8 cellular contexts compared by ENCODE assay signal in the genomic region with DNA sequence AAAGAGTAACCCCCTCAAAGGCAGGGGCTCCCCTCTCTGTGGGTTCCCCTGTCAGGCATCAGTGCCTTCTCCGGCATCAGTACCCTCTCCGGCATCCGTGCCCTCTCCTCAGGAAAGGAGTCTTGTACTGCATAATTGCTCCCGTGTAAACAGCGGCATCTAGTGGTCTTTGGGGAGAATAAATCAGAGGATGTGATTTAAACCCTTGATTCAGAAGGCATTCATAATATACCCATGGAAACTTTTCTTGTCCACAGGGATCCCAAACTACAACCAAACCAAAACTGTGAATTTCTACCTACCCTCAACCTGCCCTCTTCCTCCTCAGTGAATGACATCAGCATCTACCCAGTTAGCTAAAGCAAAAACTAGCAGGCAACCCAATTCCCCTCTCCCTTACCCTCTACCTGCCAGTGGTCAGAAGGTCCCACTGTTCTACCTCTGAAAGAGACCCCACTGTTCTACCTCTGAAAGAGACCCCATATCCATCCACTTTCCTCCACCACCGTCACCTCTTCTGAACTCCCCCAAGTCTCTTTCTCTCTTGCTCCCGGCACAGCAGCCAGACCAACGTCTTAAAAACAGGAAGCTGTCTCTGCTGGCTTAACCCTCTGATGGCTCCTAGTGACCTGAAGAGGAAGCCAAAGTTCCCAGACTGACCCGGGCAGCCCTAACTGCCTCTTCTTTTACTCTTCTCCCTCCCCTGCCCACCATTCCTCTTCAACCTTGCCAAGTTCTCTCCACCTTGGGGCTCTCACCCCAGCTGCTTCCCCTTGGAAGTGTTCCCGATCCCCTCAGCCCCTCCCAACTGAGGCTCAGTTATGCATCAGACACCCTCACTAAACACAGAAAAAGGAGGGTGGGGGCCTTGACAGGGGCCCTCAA. TPM values are rescaled to one million over a fixed set of nuclear protein-coding genes. Genes with fewer than 3 reads are reported as not detected.
DNase-seq lines count a peak whose midpoint lies in the region; ATAC-seq and TF ChIP-seq lines count a peak whose summit lies in the region.

No MANE protein-coding gene starts in this region.

- WGBS in esophagus squamous epithelium, 2 donors: 1 to 7% methylated on average over 10 of the region's 10 CpGs

- peak overlapping the region; percentile 86 for H3K27ac Mint-ChIP-seq in HFFc6
- peak overlapping the region; percentile 52 for H3K27ac Mint-ChIP-seq in activated CD8-positive, alpha-beta T cell treated with anti-CD3 and anti-CD28 coated beads for 36 hours

- H3K4me3 Mint-ChIP-seq in HFFc6: peak overlapping the region; percentile 76
- peak overlapping the region; percentile 9 for H3K4me3 Mint-ChIP-seq in activated CD8-positive, alpha-beta T cell treated with anti-CD3 and anti-CD28 coated beads for 36 hours

- H3K4me1 Mint-ChIP-seq in HFFc6 (ENCODE audit: low read depth): peaks cover 42% of the 10 kb centered on the region
- peaks cover 29% of the 10 kb centered on the region for H3K4me1 Mint-ChIP-seq in activated CD8-positive, alpha-beta T cell treated with anti-CD3 and anti-CD28 coated beads for 36 hours (ENCODE audit: low read depth)

- intact Hi-C loops in activated CD8-positive, alpha-beta T cell treated with anti-CD3 and anti-CD28 coated beads for 36 hours (cut with micrococcal nuclease): no loop called here
- intact Hi-C loops in esophagus squamous epithelium (cut with DNase I): no loop called here
- intact Hi-C loops in vagina (cut with DNase I): no loop called here

- H3K9me3 Mint-ChIP-seq in HFFc6: no peaks in the 10 kb centered on the region
- no peaks in the 10 kb centered on the region for H3K9me3 Mint-ChIP-seq in activated CD8-positive, alpha-beta T cell treated with anti-CD3 and anti-CD28 coated beads for 36 hours

- no peaks in the 10 kb centered on the region; the same call in none of the 2 replicates for H3K27me3 Mint-ChIP-seq in HFFc6 (ENCODE audit: insufficient read depth)
- H3K27me3 Mint-ChIP-seq in activated CD8-positive, alpha-beta T cell treated with anti-CD3 and anti-CD28 coated beads for 36 hours: no peaks in the 10 kb centered on the region

- ATAC-seq in activated CD8-positive, alpha-beta T cell treated with anti-CD3 and anti-CD28 coated beads for 36 hours: peak; percentile 86
- no peak for ATAC-seq in HG03159 (IDR thresholded peaks at IDR 0.05; ENCODE audit: unreplicated experiment)

- H3K4me1 ChIP-seq in esophagus squamous epithelium: peaks cover 21 to 39% (median 35%) of the 10 kb centered on the region in 3 donors
- peaks cover 10 to 32% of the 10 kb centered on the region in 2 donors for H3K4me1 ChIP-seq in muscle layer of duodenum (ENCODE audit: control insufficient read depth in 1 of 2, insufficient read depth in 2 of 2, low read length in 2 of 2)
- peaks cover 27% of the 10 kb centered on the region for H3K4me1 ChIP-seq in vagina

- CTCF ChIA-PET in activated CD8-positive, alpha-beta T cell treated with anti-CD3 and anti-CD28 coated beads for 36 hours (lab: Charles Lee): interaction anchor here (0.7 to 6.8 kb wide), 21 partner anchors 8 to 149 kb away, joined by 3 to 60 read pairs (median 5); a partner anchor contains a TSS

- peak overlapping the region; percentile 35 to 73 (median 64) for H3K27ac ChIP-seq in esophagus squamous epithelium
- H3K27ac ChIP-seq in muscle layer of duodenum (ENCODE audit: low read length): peak overlapping the region; percentile 70
- H3K27ac ChIP-seq in vagina: peak overlapping the region; percentile 48

- H3K27me3 ChIP-seq in esophagus squamous epithelium (no peaks in the 10 kb centered on the region), muscle layer of duodenum (ENCODE audit: low read depth, low read length) (no peaks in the 10 kb centered on the region), vagina (no peaks in the 10 kb centered on the region)

- H3K36me3 ChIP-seq in esophagus squamous epithelium (peaks cover 0 to 61% (median 0%) of the 10 kb centered on the region in 3 donors), muscle layer of duodenum (ENCODE audit: control insufficient read depth in 1 of 2, insufficient read depth in 2 of 2, low read length in 2 of 2) (peaks cover 3 to 23% of the 10 kb centered on the region in 2 donors), vagina (peaks cover 0 to 17% of the 10 kb centered on the region in 2 donors)

- TF ChIP-seq POLR2A in esophagus squamous epithelium (IDR thresholded peaks at IDR 0.05) (no peak), vagina (IDR thresholded peaks at IDR 0.05) (no peak)

- H3K9me3 ChIP-seq in esophagus squamous epithelium: no peaks in the 10 kb centered on the region
- H3K9me3 ChIP-seq in muscle layer of duodenum (ENCODE audit: control insufficient read depth in 1 of 2, low read length in 2 of 2): no peaks in the 10 kb centered on the region
- no peaks in the 10 kb centered on the region for H3K9me3 ChIP-seq in vagina

- DNase-seq in COR-L47 (lab: John Stamatoyannopoulos, UW): peak; percentile 55
- DNase-seq in HFFc6: peak; percentile 59
- peak; percentile 57 to 76 for DNase-seq in NCI-H524 (lab: John Stamatoyannopoulos, UW)
- peak; percentile 49 for DNase-seq in activated CD8-positive, alpha-beta T cell treated with anti-CD3 and anti-CD28 coated beads for 36 hours
- DNase-seq in esophagus squamous epithelium (lab: John Stamatoyannopoulos, UW): no peak
- DNase-seq in vagina (ENCODE audit: extremely low spot score in 2 of 2): no peak

- H3K4me3 ChIP-seq in esophagus squamous epithelium (peak overlapping the region in 3 of 4 donors; percentile 4 to 39 (median 13)), muscle layer of duodenum (ENCODE audit: low read depth in 1 of 2, low read length in 2 of 2) (peak overlapping the region; percentile 20 to 52), vagina (peak overlapping the region; percentile 5 to 30)

- H3K36me3 Mint-ChIP-seq in HFFc6 (ENCODE audit: low read depth): peaks cover 28% of the 10 kb centered on the region
- peaks cover 25% of the 10 kb centered on the region for H3K36me3 Mint-ChIP-seq in activated CD8-positive, alpha-beta T cell treated with anti-CD3 and anti-CD28 coated beads for 36 hours (ENCODE audit: low read depth)

- POLR2A ChIA-PET in activated CD8-positive, alpha-beta T cell treated with anti-CD3 and anti-CD28 coated beads for 36 hours (lab: Charles Lee): interaction anchor here (0.6 to 1.7 kb wide), 2 partner anchors 15 kb away, joined by 3 to 5 read pairs; no protein-coding TSS in a partner anchor

- TF ChIP-seq CTCF in HFFc6 (IDR thresholded peaks at IDR 0.05) (peak; percentile 91), esophagus squamous epithelium (IDR thresholded peaks at IDR 0.05) (peak; percentile 52 to 80 (median 72)), vagina (IDR thresholded peaks at IDR 0.05) (peak; percentile 3 to 63 (median 51))
- peak; percentile 77 for TF ChIP-seq CTCF in activated CD8-positive, alpha-beta T cell treated with anti-CD3 and anti-CD28 coated beads for 36 hours (IDR thresholded peaks at IDR 0.05)

RNA-seq across cellular contexts. Expression of a gene that starts 27.2 kb away (rescaled TPM):
- 100 to 1,000 TPM; 192 to 242 (median 210) TPM for total RNA-seq in HFFc6 (2021; fragmentation: NEBNext Ultra II Directional; extraction: Animal tissue kit (Norgen Biotek cat#: 25700))
- 100 to 1,000 TPM; 112 to 151 TPM for total RNA-seq in activated CD8-positive, alpha-beta T cell treated with anti-CD3 and anti-CD28 coated beads for 36 hours
- total RNA-seq in esophagus squamous epithelium (10 to 100 TPM; 44.4 to 80.7 (median 63.4) TPM), vagina (74.2 TPM)

Comparison
In these comparisons a context has a peak if more than half of its experiments do, and no peak if none do; other contexts are left out.
1. DNase-seq: peak in COR-L47 (single experiment), HFFc6 (single experiment), NCI-H524 (2 of 2) and activated CD8-positive, alpha-beta T cell treated with anti-CD3 and anti-CD28 coated beads for 36 hours (single experiment); none in esophagus squamous epithelium (single experiment) and vagina (0 of 2).
2. Peak in every context shown above with its lines, with median percentiles within 50 percentile points of each other: CTCF ChIP-seq, H3K27ac ChIP-seq and H3K4me3 ChIP-seq.